Comparison of ENCODE assay signal across 1 cellular context in the genomic region with DNA sequence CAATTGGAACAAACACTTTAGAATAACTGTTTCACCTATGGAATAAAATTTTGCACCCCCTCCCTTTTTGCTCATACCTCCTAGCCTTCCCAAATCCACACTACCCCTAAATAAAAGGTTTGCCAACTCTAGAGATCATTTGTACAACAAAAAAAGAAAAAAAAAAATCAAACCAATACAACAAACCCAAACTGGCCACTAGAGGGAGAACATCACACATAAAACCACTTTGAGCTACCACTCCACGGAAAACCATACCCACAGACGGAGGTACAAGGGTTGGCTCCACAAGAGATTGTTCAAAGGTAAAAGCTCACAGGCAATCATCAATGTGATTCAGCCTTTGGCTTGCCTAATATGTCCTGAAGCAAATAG.
A peak's percentile ranks its signal among the peaks of the same experiment; 100 is the strongest.
TF ChIP-seq lines count a peak whose summit lies in the region.

No MANE protein-coding gene starts in this region.

TF ChIP-seq in GM12878, 131 proteins besides CTCF, POLR2A, EP300 and RAD21 (continued from another document):
- no peak for TF ChIP-seq ZNF217 (IDR thresholded peaks at IDR 0.05)
- 0 out of 2 replicates have a peak, but pooled peaks have one; percentile 35 for TF ChIP-seq MXI1 (IDR thresholded peaks at IDR 0.05; ENCODE audit: low read depth, low read length)
- TF ChIP-seq SMARCA5 (IDR thresholded peaks at IDR 0.05), result no peak
- TF ChIP-seq CBX3 (IDR thresholded peaks at IDR 0.05; ENCODE audit: borderline replicate concordance, low read depth), result no peak
- TF ChIP-seq, protein P1, sequence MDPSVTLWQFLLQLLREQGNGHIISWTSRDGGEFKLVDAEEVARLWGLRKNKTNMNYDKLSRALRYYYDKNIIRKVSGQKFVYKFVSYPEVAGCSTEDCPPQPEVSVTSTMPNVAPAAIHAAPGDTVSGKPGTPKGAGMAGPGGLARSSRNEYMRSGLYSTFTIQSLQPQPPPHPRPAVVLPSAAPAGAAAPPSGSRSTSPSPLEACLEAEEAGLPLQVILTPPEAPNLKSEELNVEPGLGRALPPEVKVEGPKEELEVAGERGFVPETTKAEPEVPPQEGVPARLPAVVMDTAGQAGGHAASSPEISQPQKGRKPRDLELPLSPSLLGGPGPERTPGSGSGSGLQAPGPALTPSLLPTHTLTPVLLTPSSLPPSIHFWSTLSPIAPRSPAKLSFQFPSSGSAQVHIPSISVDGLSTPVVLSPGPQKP (IDR thresholded peaks at IDR 0.05; ENCODE audit: low read depth, low read length), result no peak
- TF ChIP-seq, protein P2, sequence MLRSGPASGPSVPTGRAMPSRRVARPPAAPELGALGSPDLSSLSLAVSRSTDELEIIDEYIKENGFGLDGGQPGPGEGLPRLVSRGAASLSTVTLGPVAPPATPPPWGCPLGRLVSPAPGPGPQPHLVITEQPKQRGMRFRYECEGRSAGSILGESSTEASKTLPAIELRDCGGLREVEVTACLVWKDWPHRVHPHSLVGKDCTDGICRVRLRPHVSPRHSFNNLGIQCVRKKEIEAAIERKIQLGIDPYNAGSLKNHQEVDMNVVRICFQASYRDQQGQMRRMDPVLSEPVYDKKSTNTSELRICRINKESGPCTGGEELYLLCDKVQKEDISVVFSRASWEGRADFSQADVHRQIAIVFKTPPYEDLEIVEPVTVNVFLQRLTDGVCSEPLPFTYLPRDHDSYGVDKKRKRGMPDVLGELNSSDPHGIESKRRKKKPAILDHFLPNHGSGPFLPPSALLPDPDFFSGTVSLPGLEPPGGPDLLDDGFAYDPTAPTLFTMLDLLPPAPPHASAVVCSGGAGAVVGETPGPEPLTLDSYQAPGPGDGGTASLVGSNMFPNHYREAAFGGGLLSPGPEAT (IDR thresholded peaks at IDR 0.05; ENCODE audit: low read depth), result 0 out of 2 replicates have a peak, but pooled peaks have one; percentile 24
- no peak for TF ChIP-seq RFX5 (IDR thresholded peaks at IDR 0.05; ENCODE audit: low read depth, low read length)
- TF ChIP-seq, protein P3, sequence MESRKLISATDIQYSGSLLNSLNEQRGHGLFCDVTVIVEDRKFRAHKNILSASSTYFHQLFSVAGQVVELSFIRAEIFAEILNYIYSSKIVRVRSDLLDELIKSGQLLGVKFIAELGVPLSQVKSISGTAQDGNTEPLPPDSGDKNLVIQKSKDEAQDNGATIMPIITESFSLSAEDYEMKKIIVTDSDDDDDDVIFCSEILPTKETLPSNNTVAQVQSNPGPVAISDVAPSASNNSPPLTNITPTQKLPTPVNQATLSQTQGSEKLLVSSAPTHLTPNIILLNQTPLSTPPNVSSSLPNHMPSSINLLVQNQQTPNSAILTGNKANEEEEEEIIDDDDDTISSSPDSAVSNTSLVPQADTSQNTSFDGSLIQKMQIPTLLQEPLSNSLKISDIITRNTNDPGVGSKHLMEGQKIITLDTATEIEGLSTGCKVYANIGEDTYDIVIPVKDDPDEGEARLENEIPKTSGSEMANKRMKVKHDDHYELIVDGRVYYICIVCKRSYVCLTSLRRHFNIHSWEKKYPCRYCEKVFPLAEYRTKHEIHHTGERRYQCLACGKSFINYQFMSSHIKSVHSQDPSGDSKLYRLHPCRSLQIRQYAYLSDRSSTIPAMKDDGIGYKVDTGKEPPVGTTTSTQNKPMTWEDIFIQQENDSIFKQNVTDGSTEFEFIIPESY (IDR thresholded peaks at IDR 0.05), result no peak
- TF ChIP-seq MTA3 (IDR thresholded peaks at IDR 0.05; ENCODE audit: borderline replicate concordance, low read length), result no peak
- TF ChIP-seq, protein P4, sequence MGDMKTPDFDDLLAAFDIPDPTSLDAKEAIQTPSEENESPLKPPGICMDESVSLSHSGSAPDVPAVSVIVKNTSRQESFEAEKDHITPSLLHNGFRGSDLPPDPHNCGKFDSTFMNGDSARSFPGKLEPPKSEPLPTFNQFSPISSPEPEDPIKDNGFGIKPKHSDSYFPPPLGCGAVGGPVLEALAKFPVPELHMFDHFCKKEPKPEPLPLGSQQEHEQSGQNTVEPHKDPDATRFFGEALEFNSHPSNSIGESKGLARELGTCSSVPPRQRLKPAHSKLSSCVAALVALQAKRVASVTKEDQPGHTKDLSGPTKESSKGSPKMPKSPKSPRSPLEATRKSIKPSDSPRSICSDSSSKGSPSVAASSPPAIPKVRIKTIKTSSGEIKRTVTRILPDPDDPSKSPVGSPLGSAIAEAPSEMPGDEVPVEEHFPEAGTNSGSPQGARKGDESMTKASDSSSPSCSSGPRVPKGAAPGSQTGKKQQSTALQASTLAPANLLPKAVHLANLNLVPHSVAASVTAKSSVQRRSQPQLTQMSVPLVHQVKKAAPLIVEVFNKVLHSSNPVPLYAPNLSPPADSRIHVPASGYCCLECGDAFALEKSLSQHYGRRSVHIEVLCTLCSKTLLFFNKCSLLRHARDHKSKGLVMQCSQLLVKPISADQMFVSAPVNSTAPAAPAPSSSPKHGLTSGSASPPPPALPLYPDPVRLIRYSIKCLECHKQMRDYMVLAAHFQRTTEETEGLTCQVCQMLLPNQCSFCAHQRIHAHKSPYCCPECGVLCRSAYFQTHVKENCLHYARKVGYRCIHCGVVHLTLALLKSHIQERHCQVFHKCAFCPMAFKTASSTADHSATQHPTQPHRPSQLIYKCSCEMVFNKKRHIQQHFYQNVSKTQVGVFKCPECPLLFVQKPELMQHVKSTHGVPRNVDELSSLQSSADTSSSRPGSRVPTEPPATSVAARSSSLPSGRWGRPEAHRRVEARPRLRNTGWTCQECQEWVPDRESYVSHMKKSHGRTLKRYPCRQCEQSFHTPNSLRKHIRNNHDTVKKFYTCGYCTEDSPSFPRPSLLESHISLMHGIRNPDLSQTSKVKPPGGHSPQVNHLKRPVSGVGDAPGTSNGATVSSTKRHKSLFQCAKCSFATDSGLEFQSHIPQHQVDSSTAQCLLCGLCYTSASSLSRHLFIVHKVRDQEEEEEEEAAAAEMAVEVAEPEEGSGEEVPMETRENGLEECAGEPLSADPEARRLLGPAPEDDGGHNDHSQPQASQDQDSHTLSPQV (IDR thresholded peaks at IDR 0.05), result no peak
- no peak for TF ChIP-seq PAX5 (IDR thresholded peaks at IDR 0.05; ENCODE audit: borderline replicate concordance, low read depth, low read length)
- peak; percentile 85 for TF ChIP-seq ZNF384 (IDR thresholded peaks at IDR 0.05; ENCODE audit: borderline replicate concordance, low read depth, low read length)
- TF ChIP-seq NR2C1 (IDR thresholded peaks at IDR 0.05), result no peak
- TF ChIP-seq NFXL1 (IDR thresholded peaks at IDR 0.05; ENCODE audit: borderline replicate concordance), result no peak
